Comparison of ENCODE assay signal across 2 cellular contexts in genomic region chr2:45643095-45643494, GRCh38.
TF ChIP-seq lines count a peak whose summit lies in the region.

No MANE protein-coding gene starts in this region.

TF ChIP-seq in A549, 52 proteins besides CTCF, POLR2A, EP300 and RAD21:
- TF ChIP-seq FOXS1 (CRISPR knock-in tag; IDR thresholded peaks at IDR 0.05) (no peak), NPAS2 (CRISPR knock-in tag; IDR thresholded peaks at IDR 0.05; ENCODE audit: borderline replicate concordance) (no peak), REST (IDR thresholded peaks at IDR 0.05) (no peak), HMGXB4 (CRISPR knock-in tag; IDR thresholded peaks at IDR 0.05; ENCODE audit: borderline replicate concordance) (no peak), ELK1 (IDR thresholded peaks at IDR 0.05; ENCODE audit: low read depth, low read length) (no peak), CHD4 (IDR thresholded peaks at IDR 0.05; ENCODE audit: borderline replicate concordance) (no peak), CEBPB (IDR thresholded peaks at IDR 0.05) (no peak)

TF ChIP-seq in K562, 482 proteins besides CTCF, POLR2A, EP300 and RAD21 (continued from another document):
- no peak for TF ChIP-seq ZNF668 (CRISPR knock-in tag; IDR thresholded peaks at IDR 0.05)
- TF ChIP-seq ESRRA (IDR thresholded peaks at IDR 0.05; ENCODE audit: borderline replicate concordance, low read depth) = no peak
- TF ChIP-seq CBX5 (IDR thresholded peaks at IDR 0.05; ENCODE audit: borderline replicate concordance, low read depth) = no peak
- TF ChIP-seq ELF1 (tag; IDR thresholded peaks at IDR 0.05) = no peak
- TF ChIP-seq FOXO4 (CRISPR knock-in tag; IDR thresholded peaks at IDR 0.05) = no peak
- no peak for TF ChIP-seq NR3C1 (CRISPR knock-in tag; IDR thresholded peaks at IDR 0.05)
- no peak for TF ChIP-seq RBFOX2 (IDR thresholded peaks at IDR 0.05; ENCODE audit: low read depth, low read length)
- no peak for TF ChIP-seq NFYB (IDR thresholded peaks at IDR 0.05; ENCODE audit: extremely low read depth, insufficient read length)
- TF ChIP-seq GTF2B (IDR thresholded peaks at IDR 0.05; ENCODE audit: extremely low read depth, insufficient read length) = no peak
- TF ChIP-seq CGGBP1 (CRISPR knock-in tag; IDR thresholded peaks at IDR 0.05) = no peak
- TF ChIP-seq ELK1 (CRISPR knock-in tag; IDR thresholded peaks at IDR 0.05) = no peak
